Comparison of ENCODE assay signal across 8 cellular contexts in the genomic region with DNA sequence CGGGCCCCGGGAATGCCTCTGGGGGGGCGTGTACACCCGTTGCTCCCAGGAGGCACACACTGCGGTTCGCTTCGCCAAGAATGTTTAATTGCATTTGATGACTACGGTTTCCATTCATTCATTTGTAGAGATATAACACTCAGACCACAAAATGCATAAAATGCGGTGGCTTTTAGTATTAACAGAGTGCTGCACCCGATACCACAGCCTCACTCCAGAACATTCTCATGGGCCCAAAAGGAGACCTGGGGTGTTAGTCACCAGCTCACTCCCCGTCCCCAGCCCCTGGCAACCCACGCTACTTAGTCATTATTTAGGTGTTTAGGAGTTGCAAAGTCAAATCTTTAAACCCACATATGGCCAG.
DNase-seq lines count a peak whose midpoint lies in the region; ATAC-seq and TF ChIP-seq lines count a peak whose summit lies in the region.

No MANE protein-coding gene starts in this region.

- no peak for TF ChIP-seq RAD21 in Ishikawa (IDR thresholded peaks at IDR 0.05; ENCODE audit: low read depth)

- peak overlapping the region in 1 of 2 donors; percentile 38 for H3K27ac Mint-ChIP-seq in stimulated activated naive CD8-positive, alpha-beta T cell treated with anti-CD3 and anti-CD28 coated beads, Interleukin-15, amount 100 ng/mL, for 72 hours

- TF ChIP-seq EP300 in Ishikawa (IDR thresholded peaks at IDR 0.05; ENCODE audit: borderline replicate concordance), result no peak

- TF ChIP-seq CTCF in coronary artery (IDR thresholded peaks at IDR 0.05), result no peak

- ATAC-seq in stimulated activated naive CD8-positive, alpha-beta T cell treated with anti-CD3 and anti-CD28 coated beads, Interleukin-15, amount 100 ng/mL, for 72 hours, result peak; percentile 85
- ATAC-seq in HG03342 (IDR thresholded peaks at IDR 0.05; ENCODE audit: unreplicated experiment), result no peak

- peak overlapping the region in 1 of 2 donors; percentile 54 for H3K27ac ChIP-seq in coronary artery

- H3K9me3 Mint-ChIP-seq in stimulated activated naive CD8-positive, alpha-beta T cell treated with anti-CD3 and anti-CD28 coated beads, Interleukin-15, amount 100 ng/mL, for 72 hours, result no peaks in the 10 kb centered on the region

- H3K4me3 ChIP-seq in coronary artery, result no peak overlapping the region

- peaks cover 23% of the 10 kb centered on the region for H3K4me1 Mint-ChIP-seq in stimulated activated naive CD8-positive, alpha-beta T cell treated with anti-CD3 and anti-CD28 coated beads, Interleukin-15, amount 100 ng/mL, for 72 hours

- DNase-seq in activated CD8-positive, alpha-beta memory T cell treated with anti-CD3 and anti-CD28 coated beads, Interleukin-2, amount 50 U/mL, for 4 hours, result peak; percentile 60
- peak; percentile 33 for DNase-seq in foreskin melanocyte
- DNase-seq in stimulated activated naive CD8-positive, alpha-beta T cell treated with anti-CD3 and anti-CD28 coated beads, Interleukin-15, amount 100 ng/mL, for 72 hours, result peak; percentile 50 to 84
- no peak for DNase-seq in HuH-7 (ENCODE audit: low spot score)
- DNase-seq in coronary artery (ENCODE audit: low spot score), result no peak
- DNase-seq in NCI-H1092 treated with DMSO at 0.1 percent for 48 hours (lab: John Stamatoyannopoulos, UW), result no peak

- H3K27me3 Mint-ChIP-seq in stimulated activated naive CD8-positive, alpha-beta T cell treated with anti-CD3 and anti-CD28 coated beads, Interleukin-15, amount 100 ng/mL, for 72 hours, result no peaks in the 10 kb centered on the region

- peak overlapping the region; percentile 83 to 88 for H3K4me3 Mint-ChIP-seq in stimulated activated naive CD8-positive, alpha-beta T cell treated with anti-CD3 and anti-CD28 coated beads, Interleukin-15, amount 100 ng/mL, for 72 hours

TF ChIP-seq in Ishikawa, 13 proteins besides CTCF, POLR2A, EP300 and RAD21:
- TF ChIP-seq TEAD4 (IDR thresholded peaks at IDR 0.05) (no peak), CEBPB (IDR thresholded peaks at IDR 0.05) (no peak), NFIC (IDR thresholded peaks at IDR 0.05) (0 out of 2 replicates have a peak, but pooled peaks have one; percentile 13)

Comparison
In these comparisons a context has a peak if more than half of its experiments do, and no peak if none do; other contexts are left out.
1. DNase-seq: peak in activated CD8-positive, alpha-beta memory T cell treated with anti-CD3 and anti-CD28 coated beads, Interleukin-2, amount 50 U/mL, for 4 hours (single experiment), foreskin melanocyte (single experiment) and stimulated activated naive CD8-positive, alpha-beta T cell treated with anti-CD3 and anti-CD28 coated beads, Interleukin-15, amount 100 ng/mL, for 72 hours (2 of 2); none in HuH-7 (single experiment), coronary artery (single experiment) and NCI-H1092 treated with DMSO at 0.1 percent for 48 hours (single experiment).